In the genomic region with DNA sequence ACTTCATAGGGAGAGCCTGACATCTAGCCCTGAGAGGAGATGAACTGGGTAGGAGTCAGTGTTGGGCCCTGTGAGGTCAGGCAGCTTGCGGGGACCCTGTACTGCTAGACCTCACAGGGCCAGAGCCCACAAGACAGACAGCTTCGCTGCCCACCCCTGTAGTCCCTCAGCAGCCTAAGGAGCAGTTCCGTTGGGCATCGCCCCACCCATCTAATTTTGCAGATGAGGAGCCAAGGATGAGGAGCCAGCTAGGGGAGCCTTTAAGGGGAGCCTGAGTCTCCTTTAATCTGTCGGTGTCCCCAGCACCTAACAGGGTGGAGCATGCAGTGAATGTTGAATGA, we compare ENCODE assay signal across 8 cellular contexts. TPM values are rescaled to one million over a fixed set of nuclear protein-coding genes. Genes with fewer than 3 reads are reported as not detected.
DNase-seq lines count a peak whose midpoint lies in the region; ATAC-seq and TF ChIP-seq lines count a peak whose summit lies in the region.

No MANE protein-coding gene starts in this region.

- H3K27ac Mint-ChIP-seq in central memory CD8-positive, alpha-beta T cell (ENCODE audit: low read depth): peak overlapping the region; percentile 93

- H3K36me3 ChIP-seq in lung (ENCODE audit: control insufficient read depth in 2 of 2, insufficient read depth in 2 of 2, low read length in 2 of 2) (peaks cover 3 to 28% of the 10 kb centered on the region in 2 donors), upper lobe of left lung (peaks cover 8 to 32% (median 29%) of the 10 kb centered on the region in 4 donors)

- H3K4me3 Mint-ChIP-seq in central memory CD8-positive, alpha-beta T cell: peak overlapping the region; percentile 88

- peaks cover 25% of the 10 kb centered on the region for H3K36me3 Mint-ChIP-seq in central memory CD8-positive, alpha-beta T cell (ENCODE audit: insufficient read depth)

- H3K27ac ChIP-seq in lung (ENCODE audit: low read depth in 1 of 2, low read length in 1 of 2): peak overlapping the region; percentile 65 to 80
- H3K27ac ChIP-seq in upper lobe of left lung: peak overlapping the region; percentile 80 to 93 (median 89)

- H3K9me3 ChIP-seq in lung (ENCODE audit: control insufficient read depth in 2 of 2, insufficient read depth in 1 of 2, low read length in 1 of 2) (no peaks in the 10 kb centered on the region), upper lobe of left lung (no peaks in the 10 kb centered on the region)

- no peak for TF ChIP-seq POLR2A in upper lobe of left lung (IDR thresholded peaks at IDR 0.05)

- H3K4me1 ChIP-seq in lung (ENCODE audit: control insufficient read depth in 2 of 2, insufficient read depth in 2 of 2, low read length in 2 of 2): peaks cover 0 to 5% of the 10 kb centered on the region in 2 donors
- H3K4me1 ChIP-seq in upper lobe of left lung: peaks cover 19 to 26% (median 21%) of the 10 kb centered on the region in 4 donors

- WGBS in lung, 2 donors: 22 to 30% methylated on average over 5 of the region's 5 CpGs
- 0 to 38% methylated on average over 1 to 5 of the region's 5 CpGs for WGBS in upper lobe of left lung, 2 donors

- H3K4me1 Mint-ChIP-seq in central memory CD8-positive, alpha-beta T cell: peaks cover 33% of the 10 kb centered on the region

- TF ChIP-seq CTCF in LNCaP clone FGC (IDR thresholded peaks at IDR 0.05; ENCODE audit: control insufficient read depth, extremely low read depth, insufficient read depth) (no peak), lung (IDR thresholded peaks at IDR 0.05; ENCODE audit: control extremely low read depth, extremely low read depth) (no peak), upper lobe of left lung (IDR thresholded peaks at IDR 0.05) (no peak)

- H3K4me3 ChIP-seq in LNCaP clone FGC (ENCODE audit: low read depth, low read length) (peak overlapping the region; percentile 91), lung (peak overlapping the region; percentile 60), upper lobe of left lung (peak overlapping the region; percentile 63 to 98 (median 72))

- TF ChIP-seq EP300 in upper lobe of left lung (IDR thresholded peaks at IDR 0.05): no peak

- no peaks in the 10 kb centered on the region for H3K27me3 Mint-ChIP-seq in central memory CD8-positive, alpha-beta T cell

- peak; percentile 6 for ATAC-seq in central memory CD8-positive, alpha-beta T cell (replicated peaks; ENCODE audit: extremely low read depth, poor library complexity, severe bottlenecking)
- ATAC-seq in lung (ENCODE audit: insufficient read depth, low FRiP score): peak; percentile 1
- ATAC-seq in upper lobe of left lung (ENCODE audit: low FRiP score in 2 of 2): peak in 1 of 2 donors; percentile 18

- H3K9me3 Mint-ChIP-seq in central memory CD8-positive, alpha-beta T cell: no peaks in the 10 kb centered on the region

- H3K27me3 ChIP-seq in lung (ENCODE audit: control insufficient read depth, insufficient read depth): no peaks in the 10 kb centered on the region
- no peaks in the 10 kb centered on the region for H3K27me3 ChIP-seq in upper lobe of left lung

- DNase-seq in DMS53 (lab: John Stamatoyannopoulos, UW) (peak; percentile 48), DMS53 treated with DMSO at 0.1 percent for 48 hours (lab: John Stamatoyannopoulos, UW; ENCODE audit: unreplicated experiment) (no peak), LNCaP clone FGC (ENCODE audit: low read depth) (no peak), lung (ENCODE audit: low spot score) (no peak), upper lobe of left lung (no peak), NCI-H1092 treated with DMSO at 0.1 percent for 48 hours (lab: John Stamatoyannopoulos, UW) (no peak), 8988T (no peak)
- no peak for DNase-seq in central memory CD8-positive, alpha-beta T cell (ENCODE audit: low spot score in 2 of 2)

RNA-seq across cellular contexts. Expression of a gene that starts 0.8 kb away (rescaled TPM):
- 100 to 1,000 TPM in 1 of 2 donors, 10 to 100 TPM in 1; 58.6 to 185 TPM for total RNA-seq in lung
- 100 to 1,000 TPM; 171 to 260 TPM for polyA plus RNA-seq in lung
- total RNA-seq in upper lobe of left lung: 100 to 1,000 TPM in 4 of 6 donors, 10 to 100 TPM in 2; 87.7 to 143 (median 118) TPM

RNA-seq across cellular contexts. Expression of a gene that starts 16.7 kb away (rescaled TPM):
- total RNA-seq in lung: 10 to 100 TPM; 24.3 to 53.6 TPM
- 10 to 100 TPM; 21.5 to 35.3 TPM for polyA plus RNA-seq in lung
- 100 to 1,000 TPM in 1 of 6 donors, 10 to 100 TPM in 5; 19.5 to 115 (median 54.1) TPM for total RNA-seq in upper lobe of left lung

RNA-seq across cellular contexts. Expression of a gene that starts 24.1 kb away (rescaled TPM):
- total RNA-seq in lung (100 to 1,000 TPM in 1 of 2 donors, 10 to 100 TPM in 1; 73.0 to 140 TPM), upper lobe of left lung (100 to 1,000 TPM in 4 of 6 donors, 10 to 100 TPM in 2; 90.9 to 291 (median 128) TPM)
- 100 to 1,000 TPM in 1 of 2 donors, 10 to 100 TPM in 1; 72.1 to 109 TPM for polyA plus RNA-seq in lung

RNA-seq across cellular contexts. Expression of a gene that starts 31.4 kb away (rescaled TPM):
- total RNA-seq in lung (under 1 TPM; 0.34 to 0.92 TPM), upper lobe of left lung (1 to 10 TPM in 1 of 6 donors, under 1 TPM in 5; 0.15 to 4.2 (median 0.57) TPM)
- under 1 TPM; 0.35 to 0.53 TPM for polyA plus RNA-seq in lung
